8 cellular contexts compared by ENCODE assay signal in the genomic region with DNA sequence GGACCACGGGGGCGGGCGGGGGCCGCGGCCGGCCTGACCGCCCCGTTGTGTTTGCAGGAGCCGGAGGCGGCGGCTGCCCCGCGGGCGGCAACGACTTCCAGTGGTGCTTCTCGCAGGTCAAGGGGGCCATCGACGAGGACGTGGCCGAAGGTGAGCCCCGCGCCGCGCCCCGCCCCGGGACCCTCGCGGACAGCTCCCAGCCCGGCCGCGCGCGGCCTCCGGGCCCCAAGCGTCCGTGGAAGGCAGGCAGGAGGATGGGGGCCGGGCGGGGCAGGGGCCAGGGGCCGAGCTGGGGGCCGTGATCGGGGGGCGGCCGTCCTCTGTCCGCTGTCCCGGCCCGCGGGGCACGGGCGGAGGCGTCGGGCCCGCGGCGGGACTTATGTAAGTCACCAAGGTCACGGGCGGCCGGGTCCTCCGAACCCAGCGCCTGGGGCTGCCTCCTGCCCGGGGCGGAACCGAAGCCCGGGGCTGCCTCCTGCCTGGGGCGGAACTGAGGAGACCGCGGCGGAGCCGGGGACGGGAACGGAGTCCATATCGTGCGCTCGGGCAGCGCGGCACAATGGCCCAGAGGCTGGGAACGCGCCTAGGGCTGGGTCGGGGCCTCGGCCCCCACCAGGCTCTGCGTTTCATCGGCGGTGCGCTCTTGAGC. TPM values are rescaled to one million over a fixed set of nuclear protein-coding genes. Genes with fewer than 3 reads are reported as not detected.
DNase-seq lines count a peak whose midpoint lies in the region; ATAC-seq and TF ChIP-seq lines count a peak whose summit lies in the region.

No MANE protein-coding gene starts in this region.

- peaks cover 48% of the 10 kb centered on the region for H3K79me2 ChIP-seq in KMS-11 (ENCODE audit: insufficient read depth, low read depth)

- peaks cover 0 to 18% (median 0%) of the 10 kb centered on the region in 5 donors for H3K27me3 Mint-ChIP-seq in naive thymus-derived CD4-positive, alpha-beta T cell

- CTCF ChIA-PET in naive thymus-derived CD4-positive, alpha-beta T cell (lab: Charles Lee) = interaction anchor here (1.1 to 1.3 kb wide), 2 partner anchors 16 to 119 kb away, joined by 3 to 4 read pairs; no protein-coding TSS in a partner anchor

- peaks cover 42% of the 10 kb centered on the region for H3K4me1 ChIP-seq in KMS-11 (ENCODE audit: low read depth, poor library complexity, severe bottlenecking)
- H3K4me1 ChIP-seq in naive thymus-derived CD4-positive, alpha-beta T cell (ENCODE audit: control insufficient read depth in 2 of 2, insufficient read depth in 2 of 2, low read length in 2 of 2) = peaks cover 39 to 40% of the 10 kb centered on the region in 2 donors
- no peaks in the 10 kb centered on the region for H3K4me1 ChIP-seq in uterus

- ATAC-seq in GM21786 (IDR thresholded peaks at IDR 0.05; ENCODE audit: unreplicated experiment) = peak; percentile 19
- peak; percentile 8 for ATAC-seq in naive thymus-derived CD4-positive, alpha-beta T cell

- peak overlapping the region; percentile 90 to 95 (median 92) for H3K4me3 Mint-ChIP-seq in naive thymus-derived CD4-positive, alpha-beta T cell

- peaks cover 38 to 67% (median 61%) of the 10 kb centered on the region in 7 donors for H3K4me1 Mint-ChIP-seq in naive thymus-derived CD4-positive, alpha-beta T cell

- no peaks in the 10 kb centered on the region for H3K36me3 ChIP-seq in KMS-11 (ENCODE audit: insufficient read depth)
- peaks cover 0 to 5% (median 0%) of the 10 kb centered on the region in 3 experiments for H3K36me3 ChIP-seq in naive thymus-derived CD4-positive, alpha-beta T cell (ENCODE audit: control insufficient read depth in 2 of 3, insufficient read depth in 3 of 3, low read length in 3 of 3)
- H3K36me3 ChIP-seq in uterus = no peaks in the 10 kb centered on the region

- TF ChIP-seq CTCF in KMS-11 (conservative IDR thresholded peaks at IDR 0.05; ENCODE audit: low read depth, low read length) = no peak
- TF ChIP-seq CTCF in uterus (IDR thresholded peaks at IDR 0.05) = no peak

- H3K27ac Mint-ChIP-seq in naive thymus-derived CD4-positive, alpha-beta T cell = peak overlapping the region; percentile 86 to 97 (median 93)

- H2AFZ ChIP-seq in KMS-11 (ENCODE audit: low read depth) = peak overlapping the region; percentile 23

- peaks cover 17% of the 10 kb centered on the region for H3K27me3 ChIP-seq in KMS-11 (ENCODE audit: insufficient read depth, low read depth)
- H3K27me3 ChIP-seq in naive thymus-derived CD4-positive, alpha-beta T cell (ENCODE audit: control insufficient read depth in 2 of 2, insufficient read depth in 2 of 2, low read length in 2 of 2) = no peaks in the 10 kb centered on the region
- H3K27me3 ChIP-seq in uterus = peaks cover 0 to 3% of the 10 kb centered on the region in 2 donors

- POLR2A ChIA-PET in naive thymus-derived CD4-positive, alpha-beta T cell (lab: Charles Lee) = interaction anchor here (0.7 to 2.2 kb wide), 6 partner anchors 28 to 81 kb away, joined by 3 to 12 read pairs (median 5); a partner anchor contains a TSS

- H3K9me3 ChIP-seq in naive thymus-derived CD4-positive, alpha-beta T cell (ENCODE audit: control insufficient read depth in 2 of 3, low read length in 3 of 3) = no peaks in the 10 kb centered on the region
- H3K9me3 ChIP-seq in uterus = no peaks in the 10 kb centered on the region

- intact Hi-C loops in naive thymus-derived CD4-positive, alpha-beta T cell (cut with micrococcal nuclease) = loop anchor here (2.0 to 5.0 kb wide), 7 partner anchors 255 to 1361 kb away; a partner anchor contains a TSS
- intact Hi-C loops in uterus (cut with DNase I; ENCODE audit: low total_unique reads) = loop anchor here (10.0 kb wide), 1 partner anchor 73 kb away; no protein-coding TSS in a partner anchor

- peak overlapping the region; percentile 80 for H3K4me2 ChIP-seq in KMS-11

- TF ChIP-seq POLR2A in uterus (IDR thresholded peaks at IDR 0.05) = no peak

- no peaks in the 10 kb centered on the region for H4K20me1 ChIP-seq in KMS-11 (ENCODE audit: insufficient read depth)

- peak overlapping the region; percentile 86 for H3K9ac ChIP-seq in KMS-11

- H3K36me3 Mint-ChIP-seq in naive thymus-derived CD4-positive, alpha-beta T cell = peaks cover 0 to 13% (median 4%) of the 10 kb centered on the region in 5 donors

- peak; percentile 76 for DNase-seq in activated CD8-positive, alpha-beta memory T cell treated with anti-CD3 and anti-CD28 coated beads, Interleukin-2, amount 50 U/mL, for 48 hours
- DNase-seq in fibroblast of gingiva (ENCODE audit: low read depth) = peak; percentile 34
- peak; percentile 33 to 60 (median 49) for DNase-seq in naive thymus-derived CD4-positive, alpha-beta T cell
- DNase-seq in uterus = peak; percentile 26 to 36
- no peak for DNase-seq in effector CD8-positive, alpha-beta T cell (lab: John Stamatoyannopoulos, UW)

- H3K4me3 ChIP-seq in GM08714 (ENCODE audit: low read length) (peak overlapping the region; percentile 79), KMS-11 (IDR thresholded peaks at IDR 0.05; ENCODE audit: insufficient read depth, low read depth, low read length) (no peak overlapping the region), uterus (peak overlapping the region; percentile 59 to 100)
- peak overlapping the region; percentile 54 for H3K4me3 ChIP-seq in naive thymus-derived CD4-positive, alpha-beta T cell (ENCODE audit: low read length)

- H3K9me3 Mint-ChIP-seq in naive thymus-derived CD4-positive, alpha-beta T cell = peaks cover 0 to 2% (median 0%) of the 10 kb centered on the region in 11 donors

- peak overlapping the region; percentile 66 for H3K27ac ChIP-seq in KMS-11
- H3K27ac ChIP-seq in naive thymus-derived CD4-positive, alpha-beta T cell (ENCODE audit: low read depth, low read length) = peak overlapping the region; percentile 94
- H3K27ac ChIP-seq in uterus = peak overlapping the region; percentile 88 to 94

RNA-seq across cellular contexts. Expression of a gene that starts 0.5 kb away (rescaled TPM):
- total RNA-seq in naive thymus-derived CD4-positive, alpha-beta T cell = 10 to 100 TPM; 37.1 to 61.3 (median 40.1) TPM
- polyA plus RNA-seq in naive thymus-derived CD4-positive, alpha-beta T cell = 10 to 100 TPM; 35.0 to 47.4 TPM
- total RNA-seq in uterus = 10 to 100 TPM; 21.2 to 43.2 (median 36.3) TPM
